ENCODE assay signal across 28 cellular contexts in genomic region chrX:20720954-20721626, GRCh38.
"Had no signal": no experiment of that assay in that cellular context is flagged by ENCODE, and none has a peak within 500 bp of the region (broad histone marks: within the 10 kb centered on the region; RNA-seq: fewer than 3 reads in every experiment).

No MANE protein-coding gene starts in this region.

- H3K4me3 Mint-ChIP-seq: immature natural killer cell; naive thymus-derived CD8-positive, alpha-beta T cell; nephron; neural crest cell; stimulated activated effector memory CD8-positive, alpha-beta T cell treated with anti-CD3 and anti-CD28 coated beads, Interleukin-12 subunit alpha, Interleukin-12 subunit beta, amount 100 ng/mL, for 72 hours; stimulated activated naive CD8-positive, alpha-beta T cell treated with anti-CD3 and anti-CD28 coated beads, Interleukin-15, Interleukin-2, amounts not matched to agents 100 ng/mL and 50 ng/mL, for 24 hours had no signal

- H3K9me3 ChIP-seq: lower lobe of right lung, pancreas, prostate gland, sigmoid colon, spleen, suprapubic skin, thoracic aorta, tibial artery, upper lobe of right lung had no signal

- H3K36me3 Mint-ChIP-seq: immature natural killer cell; stimulated activated effector memory CD8-positive, alpha-beta T cell treated with anti-CD3 and anti-CD28 coated beads, Interleukin-12 subunit alpha, Interleukin-12 subunit beta, amount 100 ng/mL, for 72 hours had no signal

- H3K4me1 ChIP-seq: lower lobe of right lung, pancreas, prostate gland, sigmoid colon, spleen, suprapubic skin, tibial artery, upper lobe of right lung had no signal

- H3K27me3 Mint-ChIP-seq: stimulated activated naive CD8-positive, alpha-beta T cell treated with anti-CD3 and anti-CD28 coated beads, Interleukin-15, Interleukin-2, amounts not matched to agents 100 ng/mL and 50 ng/mL, for 24 hours had no signal

- H3K9me3 Mint-ChIP-seq: stimulated activated naive CD8-positive, alpha-beta T cell treated with anti-CD3 and anti-CD28 coated beads, Interleukin-15, Interleukin-2, amounts not matched to agents 100 ng/mL and 50 ng/mL, for 24 hours had no signal

- H3K27me3 ChIP-seq: pancreas, sigmoid colon, spleen, suprapubic skin, tibial artery, upper lobe of right lung had no signal

- DNase-seq: hypothalamus; immature natural killer cell; islet precursor cell; left ventricle myocardium superior; lower lobe of right lung; mammary epithelial cell; mesenchymal stem cell; naive thymus-derived CD8-positive, alpha-beta T cell; nucleus accumbens; pancreas; retina; right cardiac atrium; sigmoid colon; small intestine; spleen; stimulated activated CD4-positive, alpha-beta T cell treated with anti-CD3 and anti-CD28 coated beads, Interleukin-4, amount 100 ng/mL, for 24 hours; stimulated activated naive CD4-positive, alpha-beta T cell; tibial artery; trophoblast cell; upper lobe of right lung had no signal

- H3K27ac ChIP-seq: lower lobe of right lung, pancreas, prostate gland, sigmoid colon, spleen, suprapubic skin, thoracic aorta, tibial artery, upper lobe of right lung had no signal

- FAIRE-seq: pancreas, small intestine, urothelium cell line had no signal

- ATAC-seq: left ventricle myocardium superior; lower lobe of right lung; naive thymus-derived CD8-positive, alpha-beta T cell; pancreas; right cardiac atrium; stimulated activated effector memory CD8-positive, alpha-beta T cell treated with anti-CD3 and anti-CD28 coated beads, Interleukin-12 subunit alpha, Interleukin-12 subunit beta, amount 100 ng/mL, for 72 hours; upper lobe of right lung had no signal

- H3K4me3 ChIP-seq: lower lobe of right lung, pancreas, prostate gland, sigmoid colon, spleen, suprapubic skin, thoracic aorta, tibial artery, upper lobe of right lung had no signal

- H3K27ac Mint-ChIP-seq: immature natural killer cell; naive thymus-derived CD8-positive, alpha-beta T cell; nephron; stimulated activated effector memory CD8-positive, alpha-beta T cell treated with anti-CD3 and anti-CD28 coated beads, Interleukin-12 subunit alpha, Interleukin-12 subunit beta, amount 100 ng/mL, for 72 hours; stimulated activated naive CD8-positive, alpha-beta T cell treated with anti-CD3 and anti-CD28 coated beads, Interleukin-15, Interleukin-2, amounts not matched to agents 100 ng/mL and 50 ng/mL, for 24 hours had no signal

- H3K4me1 Mint-ChIP-seq: immature natural killer cell; naive thymus-derived CD8-positive, alpha-beta T cell; nephron; stimulated activated effector memory CD8-positive, alpha-beta T cell treated with anti-CD3 and anti-CD28 coated beads, Interleukin-12 subunit alpha, Interleukin-12 subunit beta, amount 100 ng/mL, for 72 hours had no signal

- H3K36me3 ChIP-seq: lower lobe of right lung, pancreas, prostate gland, sigmoid colon, spleen, suprapubic skin, thoracic aorta, tibial artery, upper lobe of right lung had no signal
